7 cellular contexts compared by ENCODE assay signal in the genomic region with DNA sequence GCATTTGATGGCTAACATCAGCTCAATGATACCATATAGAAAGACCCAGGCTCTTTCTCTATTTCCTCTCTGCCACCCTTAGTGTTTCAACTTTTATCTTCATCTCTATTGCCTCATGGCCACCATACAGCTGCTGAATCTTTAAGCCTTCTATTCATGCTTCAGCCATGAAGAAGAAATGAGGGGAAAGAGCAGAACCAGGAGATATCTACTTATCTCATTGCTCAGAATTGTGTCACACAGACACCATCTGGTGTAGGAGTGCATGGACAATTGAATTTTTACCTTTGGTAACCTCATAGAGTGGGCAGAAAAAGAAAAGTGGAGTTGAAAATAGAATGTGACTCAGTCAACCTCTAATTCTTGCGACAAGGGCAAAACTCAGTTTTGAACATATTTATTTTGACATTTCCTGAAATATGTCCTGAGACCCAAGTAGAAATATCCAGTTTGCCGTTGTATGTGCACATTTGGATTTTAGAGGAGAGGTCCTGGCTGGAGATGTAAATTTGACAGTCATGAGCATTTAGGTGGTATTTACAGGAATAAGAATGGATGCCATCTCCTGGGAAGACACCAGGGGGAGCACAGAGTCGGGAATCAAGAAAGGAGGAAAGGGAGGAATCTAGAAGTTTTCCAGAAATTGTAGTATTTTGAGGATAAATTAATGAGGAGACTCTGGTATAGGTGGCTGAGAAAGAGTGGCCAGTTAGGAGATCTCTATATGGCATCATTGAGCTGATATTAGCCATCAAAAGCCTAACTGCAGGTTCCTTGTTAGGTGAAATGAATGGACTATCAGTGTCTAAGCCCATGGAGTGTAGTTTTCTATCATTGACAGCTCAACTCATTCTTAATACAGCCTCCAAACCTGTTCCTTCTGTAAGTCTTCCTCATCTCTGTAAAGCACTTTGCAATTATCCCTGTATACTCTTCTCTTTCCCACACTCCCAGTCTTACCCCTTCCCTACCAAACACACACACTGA. TPM values are rescaled to one million over a fixed set of nuclear protein-coding genes. Genes with fewer than 3 reads are reported as not detected.
DNase-seq lines count a peak whose midpoint lies in the region; ATAC-seq and TF ChIP-seq lines count a peak whose summit lies in the region.

No MANE protein-coding gene starts in this region.

- H3K9me3 ChIP-seq in Panc1 (ENCODE audit: control insufficient read depth, insufficient read depth, low read depth, low read length) (no peaks in the 10 kb centered on the region), parathyroid adenoma (ENCODE audit: control insufficient read depth, low read length) (no peaks in the 10 kb centered on the region)

- no peak overlapping the region for H3K27ac ChIP-seq in Panc1 (ENCODE audit: low read length)
- no peak overlapping the region for H3K27ac ChIP-seq in parathyroid adenoma

- DNase-seq in GM13977 (ENCODE audit: low spot score), result no peak
- DNase-seq in Panc1 (ENCODE audit: low read depth, low spot score), result no peak
- DNase-seq in fibroblast of the conjunctiva (ENCODE audit: low read depth), result peak; percentile 9
- DNase-seq in stimulated activated CD4-positive, alpha-beta T cell treated with anti-CD3 and anti-CD28 coated beads, Interleukin-12 subunit alpha, Interleukin-12 subunit beta, amount 100 ng/mL, for 4 hours, result no peak
- DNase-seq in NCI-H1930 (lab: John Stamatoyannopoulos, UW), result no peak

- intact Hi-C loops in Panc1 (cut with micrococcal nuclease; ENCODE audit: unreplicated experiment), result loop anchor here (1.0 kb wide), 1 partner anchor 352 kb away; no protein-coding TSS in a partner anchor

- H2AFZ ChIP-seq in parathyroid adenoma, result no peak overlapping the region

- no peaks in the 10 kb centered on the region for H3K79me2 ChIP-seq in parathyroid adenoma

- POLR2A ChIA-PET in Panc1 (lab: Charles Lee), result no interaction called here

- CTCF ChIA-PET in Panc1 (lab: Charles Lee), result interaction anchor here (0.7 kb wide), 1 partner anchor 1158 kb away, joined by 3 read pairs; no protein-coding TSS in a partner anchor

- in situ Hi-C loops in GM13977 (cut with MboI; ENCODE audit: low pct_unique_long_range_greater_than_20kb, low sequenced_read_pairs, unreplicated experiment), result no loop called here
- in situ Hi-C loops in Panc1 (cut with HindIII; ENCODE audit: low pct_unique_long_range_greater_than_20kb, low sequenced_read_pairs), result no loop called here

- H3K27me3 ChIP-seq in Panc1 (ENCODE audit: control insufficient read depth, insufficient read depth, low read length) (peaks cover 24% of the 10 kb centered on the region), parathyroid adenoma (ENCODE audit: control insufficient read depth, insufficient read depth, low read length) (no peaks in the 10 kb centered on the region)

- BruUV-seq in Panc1 (replicated peaks; lab: Mats Ljungman, UMichigan), result no TSS peak

- no peaks in the 10 kb centered on the region for H3K36me3 ChIP-seq in Panc1 (ENCODE audit: control insufficient read depth, insufficient read depth, low read length)
- H3K36me3 ChIP-seq in parathyroid adenoma (ENCODE audit: control insufficient read depth, insufficient read depth, low read length), result no peaks in the 10 kb centered on the region

- H3K9ac ChIP-seq in parathyroid adenoma, result no peak overlapping the region

- TF ChIP-seq CTCF in GM13977 (IDR thresholded peaks at IDR 0.05; ENCODE audit: extremely low read depth, insufficient read depth, missing control alignments), result peak; percentile 54
- peak; percentile 79 for TF ChIP-seq CTCF in Panc1 (IDR thresholded peaks at IDR 0.05)
- TF ChIP-seq CTCF in parathyroid adenoma (IDR thresholded peaks at IDR 0.05), result peak; percentile 73

- no peak overlapping the region for H3K4me2 ChIP-seq in parathyroid adenoma (ENCODE audit: low read length)

- H3K4me3 ChIP-seq in Panc1 (ENCODE audit: low read depth in 2 of 2, low read length in 2 of 2), result no peak overlapping the region
- H3K4me3 ChIP-seq in parathyroid adenoma (ENCODE audit: low read depth, low read length), result no peak overlapping the region

- ATAC-seq in Panc1 (no peak), GM19452 (IDR thresholded peaks at IDR 0.05; ENCODE audit: unreplicated experiment) (no peak)

- H3K4me1 ChIP-seq in Panc1 (ENCODE audit: control insufficient read depth, insufficient read depth, low read length) (no peaks in the 10 kb centered on the region), parathyroid adenoma (no peaks in the 10 kb centered on the region)

RNA-seq across cellular contexts. Expression of gene GAPT, which starts 7.0 kb away (rescaled TPM):
- total RNA-seq in Panc1 (2021; ENCODE audit: unreplicated experiment), result not detected
- polyA plus RNA-seq in Panc1 (2012; ENCODE audit: insufficient read length), result not detected

RNA-seq across cellular contexts. Expression of gene PLK2, which starts 38.4 kb away (rescaled TPM):
- 258 TPM for total RNA-seq in Panc1 (2021; ENCODE audit: unreplicated experiment)
- 326 TPM for polyA plus RNA-seq in Panc1 (2012; ENCODE audit: insufficient read length)
